ENCODE assay signal across 13 cellular contexts in genomic region chr16:84928679-84929420, GRCh38.
A peak's percentile ranks its signal among the peaks of the same experiment; 100 is the strongest.
DNase-seq lines count a peak whose midpoint lies in the region; ATAC-seq and TF ChIP-seq lines count a peak whose summit lies in the region.
"Had no signal": no experiment of that assay in that cellular context is flagged by ENCODE, and none has a peak within 500 bp of the region (broad histone marks: within the 10 kb centered on the region; RNA-seq: fewer than 3 reads in every experiment).

No MANE protein-coding gene starts in this region.

- CTCF ChIA-PET in HEK293 (lab: Yijun Ruan, JAX) (interaction anchor here (0.5 to 2.4 kb wide), 4 partner anchors 23 to 174 kb away, joined by 3 to 8 read pairs (median 4); no protein-coding TSS in a partner anchor), WTC11 (lab: Charles Lee) (interaction anchor here (1.4 to 6.7 kb wide), 3 partner anchors 24 to 42 kb away, joined by 4 to 139 read pairs (median 9); no protein-coding TSS in a partner anchor)

- H3K9me3 Mint-ChIP-seq in WTC11: peaks cover 4% of the 10 kb centered on the region
- H3K9me3 Mint-ChIP-seq: activated T-cell treated with anti-CD3 and anti-CD28 coated beads, Interleukin-2, amount 50 U/mL, for 24 hours had no signal

- no peaks in the 10 kb centered on the region for H3K36me3 Mint-ChIP-seq in WTC11

- no peaks in the 10 kb centered on the region for H3K9me2 ChIP-seq in MM.1S (replicated peaks; ENCODE audit: insufficient read depth, low read length)

- peaks cover 4% of the 10 kb centered on the region for H3K79me1 ChIP-seq in neuronal stem cell (ENCODE audit: low read depth, low read length)

- no peaks in the 10 kb centered on the region for H3F3A ChIP-seq in MM.1S (ENCODE audit: insufficient read depth, low read length)

- peaks cover 14% of the 10 kb centered on the region for H3K4me1 Mint-ChIP-seq in WTC11

- H3K23ac ChIP-seq in neuronal stem cell (ENCODE audit: low read depth, low read length, poor library complexity): no peak overlapping the region

- H3K4me3 ChIP-seq in HEK293 (ENCODE audit: low read depth, low read length): no peak overlapping the region
- no peak overlapping the region for H3K4me3 ChIP-seq in choroid plexus epithelial cell (ENCODE audit: low read depth, low read length)
- H3K4me3 ChIP-seq in lower leg skin (ENCODE audit: low read depth, poor library complexity, severe bottlenecking): no peak overlapping the region
- H3K4me3 ChIP-seq in subcutaneous abdominal adipose tissue (ENCODE audit: low read depth in 1 of 5, low read length in 5 of 5): no peak overlapping the region
- H3K4me3 ChIP-seq in neuronal stem cell (ENCODE audit: low read length in 2 of 2): no peak overlapping the region
- no peak overlapping the region for H3K4me3 ChIP-seq in MM.1S (ENCODE audit: low read length)
- H3K4me3 ChIP-seq: cardiac muscle cell had no signal

- POLR2A ChIA-PET in HEK293 (lab: Yijun Ruan, JAX) (no interaction called here), WTC11 (lab: Charles Lee) (no interaction called here)

- H3K27me3 Mint-ChIP-seq in WTC11 (ENCODE audit: low read depth): no peaks in the 10 kb centered on the region
- H3K27me3 Mint-ChIP-seq: activated T-cell treated with anti-CD3 and anti-CD28 coated beads, Interleukin-2, amount 50 U/mL, for 24 hours; stimulated activated naive B cell treated with anti-CD40 and anti-IgM and Interleukin-4, amounts not matched to agents 10 μg/mL and 1 μg/mL and 100 μg/mL, for 72 hours had no signal

- no peak for TF ChIP-seq POLR2A in lower leg skin (IDR thresholded peaks at IDR 0.05)

- H2BK15ac ChIP-seq in neuronal stem cell (ENCODE audit: low read length): no peak overlapping the region

- H3K4me1 ChIP-seq in HEK293 (ENCODE audit: control insufficient read depth, insufficient read depth, low read length) (no peaks in the 10 kb centered on the region; the same call in 1 of the 2 replicates), subcutaneous abdominal adipose tissue (ENCODE audit: control insufficient read depth in 5 of 5, insufficient read depth in 5 of 5, low read length in 5 of 5) (peaks cover 0 to 57% (median 46%) of the 10 kb centered on the region in 5 donors), neuronal stem cell (ENCODE audit: control insufficient read depth in 2 of 2, insufficient read depth in 1 of 2, low read depth in 1 of 2, low read length in 2 of 2) (peaks cover 0 to 4% of the 10 kb centered on the region in 2 donors), MM.1S (ENCODE audit: low read length) (no peaks in the 10 kb centered on the region)

- no peak overlapping the region for H3K4ac ChIP-seq in neuronal stem cell (ENCODE audit: low read length)

- H3K9ac ChIP-seq in subcutaneous abdominal adipose tissue (ENCODE audit: low read length in 5 of 5) (no peak overlapping the region), neuronal stem cell (ENCODE audit: low read depth, low read length, poor library complexity) (no peak overlapping the region), MM.1S (ENCODE audit: low read length) (no peak overlapping the region)

- TF ChIP-seq CTCF in HEK293 (tag by site-specific recombination; IDR thresholded peaks at IDR 0.05) (no peak), choroid plexus epithelial cell (conservative IDR thresholded peaks at IDR 0.05; ENCODE audit: low read depth, low read length) (no peak), lower leg skin (IDR thresholded peaks at IDR 0.05) (no peak), WTC11 (IDR thresholded peaks at IDR 0.05) (no peak), MM.1S (IDR thresholded peaks at IDR 0.05; ENCODE audit: low read length) (no peak)

- H4K91ac ChIP-seq in neuronal stem cell (ENCODE audit: low read depth, low read length, poor library complexity): no peak overlapping the region

- no peak overlapping the region for H3K18ac ChIP-seq in neuronal stem cell (ENCODE audit: low read length)

- ATAC-seq in WTC11: no peak
- ATAC-seq in HG02870 (IDR thresholded peaks at IDR 0.05; ENCODE audit: unreplicated experiment): no peak

- no peak overlapping the region for H4K8ac ChIP-seq in neuronal stem cell (ENCODE audit: low read depth, low read length)

- H2AFZ ChIP-seq in neuronal stem cell (ENCODE audit: low read length): no peak overlapping the region
- H2AFZ ChIP-seq in MM.1S (ENCODE audit: low read length): no peak overlapping the region

- H3K14ac ChIP-seq in neuronal stem cell (ENCODE audit: low read length): no peak overlapping the region

- no peaks in the 10 kb centered on the region for H4K20me1 ChIP-seq in MM.1S (ENCODE audit: insufficient read depth, low read length)

- WGBS in lower leg skin, 2 donors: 48 to 51% methylated on average over 16 of the region's 16 CpGs
- WGBS in neuronal stem cell (ENCODE audit: extremely low coverage in 2 of 2, insufficient read length in 2 of 2, insufficient replicate concordance in 1 of 2), 2 donors: no CpG with 5 or more reads among the region's 16 CpGs

- no peak overlapping the region for H3K4me2 ChIP-seq in neuronal stem cell (ENCODE audit: insufficient read depth, low read length, poor library complexity, severe bottlenecking)
- no peak overlapping the region for H3K4me2 ChIP-seq in MM.1S (ENCODE audit: low read depth, low read length)

- DNase-seq in choroid plexus epithelial cell (ENCODE audit: low read depth) (peak; percentile 35), lower leg skin (ENCODE audit: low spot score in 2 of 2) (peak; percentile 69 to 95), neuronal stem cell (ENCODE audit: low spot score) (no peak), WTC11 (ENCODE audit: low spot score) (no peak), MM.1S (no peak)
- DNase-seq: activated T-cell treated with anti-CD3 and anti-CD28 coated beads, Interleukin-2, amount 50 U/mL, for 24 hours; NCI-H1417 treated with DMSO at 0.1 percent for 48 hours; stimulated activated CD4-positive, alpha-beta T cell treated with anti-CD3 and anti-CD28 coated beads, Interleukin-15, amount 100 ng/mL, for 24 hours; stimulated activated naive B cell treated with anti-CD40 and anti-IgM and Interleukin-4, amounts not matched to agents 10 μg/mL and 1 μg/mL and 100 μg/mL, for 72 hours had no signal

- H3K36me3 ChIP-seq in HEK293 (ENCODE audit: control insufficient read depth in 2 of 2, insufficient read depth in 1 of 2, low read length in 2 of 2): no peaks in the 10 kb centered on the region
- no peaks in the 10 kb centered on the region for H3K36me3 ChIP-seq in subcutaneous abdominal adipose tissue (ENCODE audit: control insufficient read depth in 5 of 5, insufficient read depth in 5 of 5, low read length in 5 of 5)
- H3K36me3 ChIP-seq in neuronal stem cell (replicated peaks in 1 of 2; ENCODE audit: control insufficient read depth in 2 of 2, insufficient read depth in 2 of 2, low read length in 2 of 2): no peaks in the 10 kb centered on the region
- H3K36me3 ChIP-seq in MM.1S (replicated peaks; ENCODE audit: insufficient read depth, low read length): no peaks in the 10 kb centered on the region
- H3K36me3 ChIP-seq: cardiac muscle cell had no signal

- H3K79me2 ChIP-seq in MM.1S (ENCODE audit: low read length): no peaks in the 10 kb centered on the region

- H3K27ac ChIP-seq in HEK293 (ENCODE audit: extremely low read depth, low read depth, low read length): no peak overlapping the region
- H3K27ac ChIP-seq in subcutaneous abdominal adipose tissue (ENCODE audit: low read depth, low read length): peak overlapping the region; percentile 46
- H3K27ac ChIP-seq in neuronal stem cell (replicated peaks; ENCODE audit: low read length): no peak overlapping the region
- H3K27ac ChIP-seq in MM.1S (ENCODE audit: low read length): no peak overlapping the region
- H3K27ac ChIP-seq: cardiac muscle cell had no signal

- no peaks in the 10 kb centered on the region for H3K9me3 ChIP-seq in HEK293 (ENCODE audit: control insufficient read depth, insufficient read depth, low read depth, low read length)
- H3K9me3 ChIP-seq in subcutaneous abdominal adipose tissue (ENCODE audit: control insufficient read depth in 5 of 5, low read length in 5 of 5): peaks cover 0 to 8% (median 3%) of the 10 kb centered on the region in 5 donors
- H3K9me3 ChIP-seq in neuronal stem cell (replicated peaks in 1 of 2; ENCODE audit: control insufficient read depth in 2 of 2, insufficient read depth in 1 of 2, low read depth in 1 of 2, low read length in 2 of 2): peaks cover 0 to 5% of the 10 kb centered on the region in 2 donors
- H3K9me3 ChIP-seq in MM.1S (replicated peaks; ENCODE audit: insufficient read depth, low read length): no peaks in the 10 kb centered on the region

- intact Hi-C loops in lower leg skin (cut with DNase I; ENCODE audit: low total_unique reads): no loop called here

- H2BK12ac ChIP-seq in neuronal stem cell (ENCODE audit: low read length): no peak overlapping the region

- H2BK5ac ChIP-seq in neuronal stem cell (ENCODE audit: low read length): no peak overlapping the region

- H3K4me3 Mint-ChIP-seq in WTC11: no peak overlapping the region
- H3K4me3 Mint-ChIP-seq: activated T-cell treated with anti-CD3 and anti-CD28 coated beads, Interleukin-2, amount 50 U/mL, for 24 hours; stimulated activated naive B cell treated with anti-CD40 and anti-IgM and Interleukin-4, amounts not matched to agents 10 μg/mL and 1 μg/mL and 100 μg/mL, for 72 hours had no signal

- no peak overlapping the region for H3K27ac Mint-ChIP-seq in WTC11

- H2BK120ac ChIP-seq in neuronal stem cell (ENCODE audit: low read depth, low read length): no peak overlapping the region

- peaks cover 0 to 36% (median 8%) of the 10 kb centered on the region in 5 donors for H3K27me3 ChIP-seq in subcutaneous abdominal adipose tissue (ENCODE audit: control insufficient read depth in 5 of 5, insufficient read depth in 4 of 5, low read length in 5 of 5)
- peaks cover 0 to 15% (median 0%) of the 10 kb centered on the region in 3 experiments for H3K27me3 ChIP-seq in neuronal stem cell (ENCODE audit: control insufficient read depth in 3 of 3, insufficient read depth in 3 of 3, low read depth in 1 of 3, low read length in 3 of 3)
- peaks cover 45% of the 10 kb centered on the region for H3K27me3 ChIP-seq in MM.1S (replicated peaks; ENCODE audit: insufficient read depth, low read length)
- H3K27me3 ChIP-seq: cardiac muscle cell had no signal

- H2AK5ac ChIP-seq in neuronal stem cell (ENCODE audit: low read depth, low read length): no peak overlapping the region

TF ChIP-seq in HEK293, 187 proteins besides CTCF, POLR2A, EP300 and RAD21:
- no peak for TF ChIP-seq ZNF175 (tag by site-specific recombination; IDR thresholded peaks at IDR 0.05)
- 0 out of 2 replicates have a peak, but pooled peaks have one; percentile 21 for TF ChIP-seq KLF1 (tag by site-specific recombination; IDR thresholded peaks at IDR 0.05)
- TF ChIP-seq PRDM1 (tag by site-specific recombination; IDR thresholded peaks at IDR 0.05): no peak

TF ChIP-seq in WTC11, 78 proteins besides CTCF, POLR2A, EP300 and RAD21 (continues in another document):
- TF ChIP-seq SOX15 (CRISPR knock-in tag; IDR thresholded peaks at IDR 0.05): no peak
- no peak for TF ChIP-seq MAX (CRISPR knock-in tag; IDR thresholded peaks at IDR 0.05)

Comparison
In these comparisons a context has a peak if more than half of its experiments do, and no peak if none do; other contexts are left out.
1. DNase-seq: peak in choroid plexus epithelial cell (single experiment) and lower leg skin (2 of 2); none in neuronal stem cell (single experiment), WTC11 (single experiment) and MM.1S (single experiment).